ENCODE assay signal across 21 cellular contexts in genomic region chr6:31640612-31641011, GRCh38. TPM values are rescaled to one million over a fixed set of nuclear protein-coding genes. Genes with fewer than 3 reads are reported as not detected.
DNase-seq lines count a peak whose midpoint lies in the region; ATAC-seq, FAIRE-seq and TF ChIP-seq lines count a peak whose summit lies in the region.
"Had no signal": no experiment of that assay in that cellular context is flagged by ENCODE, and none has a peak within 500 bp of the region (broad histone marks: within the 10 kb centered on the region; RNA-seq: fewer than 3 reads in every experiment).

No MANE protein-coding gene starts in this region.

- intact Hi-C loops in Calu3 (cut with micrococcal nuclease; ENCODE audit: unreplicated experiment): no loop called here
- intact Hi-C loops in IMR-90 (cut with micrococcal nuclease): no loop called here
- intact Hi-C loops in endothelial cell of umbilical vein (cut with micrococcal nuclease): no loop called here

- TF ChIP-seq RAD21 in IMR-90 (IDR thresholded peaks at IDR 0.05; ENCODE audit: low read length): no peak

- TF ChIP-seq CTCF in Calu3 (IDR thresholded peaks at IDR 0.05; ENCODE audit: unreplicated experiment): no peak
- no peak for TF ChIP-seq CTCF in IMR-90 (conservative IDR thresholded peaks at IDR 0.05; ENCODE audit: low read depth, low read length)
- no peak for TF ChIP-seq CTCF in endothelial cell of umbilical vein (IDR thresholded peaks at IDR 0.05; ENCODE audit: extremely low read depth in 1 of 2, insufficient read depth in 1 of 2, low read depth in 1 of 2, low read length in 2 of 2)

- no peak for ATAC-seq in IMR-90 (ENCODE audit: low read depth)
- ATAC-seq: naive thymus-derived CD8-positive, alpha-beta T cell; stimulated activated naive CD8-positive, alpha-beta T cell treated with anti-CD3 and anti-CD28 coated beads, Interleukin-15, Interleukin-2, amounts not matched to agents 100 U/mL and 50 U/mL, for 24 hours had no signal

- H2AK5ac ChIP-seq in IMR-90 (ENCODE audit: low read depth, low read length): no peak overlapping the region

- POLR2A ChIA-PET in IMR-90 (lab: Charles Lee; ENCODE audit: unreplicated experiment): interaction anchor here (1.3 kb wide), 1 partner anchor 20 kb away, joined by 3 read pairs; the partner anchor contains the start of gene C6orf47
- POLR2A ChIA-PET in endothelial cell of umbilical vein (lab: Charles Lee): interaction anchor here (0.7 to 2.2 kb wide), 2 partner anchors 11 to 105 kb away, joined by 3 to 10 read pairs; partner anchors contain the start of gene BAG6

- H3K27me3 ChIP-seq in IMR-90 (ENCODE audit: control insufficient read depth, insufficient read depth, low read length) (no peaks in the 10 kb centered on the region), endothelial cell of umbilical vein (ENCODE audit: control insufficient read depth in 2 of 2, insufficient read depth in 2 of 2, low read length in 2 of 2) (no peaks in the 10 kb centered on the region)
- H3K27me3 ChIP-seq: esophagus muscularis mucosa had no signal

- no peak overlapping the region for H2AK9ac ChIP-seq in IMR-90 (replicated peaks; ENCODE audit: low read depth, low read length, poor library complexity)

- BruUV-seq in Calu3 (replicated peaks; lab: Mats Ljungman, UMichigan) (TSS peak; percentile 77), IMR-90 (replicated peaks; lab: Mats Ljungman, UMichigan) (TSS peak; percentile 93), endothelial cell of umbilical vein (replicated peaks; lab: Mats Ljungman, UMichigan) (TSS peak; percentile 61)

- H3K79me2 ChIP-seq in endothelial cell of umbilical vein (ENCODE audit: control insufficient read depth, insufficient read depth, low read length): no peaks in the 10 kb centered on the region

- 94% methylated on average over 3 of the region's 6 CpGs; no CpG with 5 or more reads in 1 of the 2 experiments for WGBS in IMR-90 (ENCODE audit: extremely low coverage in 2 of 2, insufficient read length in 1 of 2), 2 experiments

- no peak overlapping the region for H4K5ac ChIP-seq in IMR-90 (ENCODE audit: low read depth, low read length)

- H3K79me1 ChIP-seq in IMR-90 (ENCODE audit: low read depth in 1 of 2, low read length in 2 of 2): peaks cover 11 to 16% of the 10 kb centered on the region in 2 experiments; a peak in 3 of 4 replicates

- no peak for TF ChIP-seq POLR2A in IMR-90 (IDR thresholded peaks at IDR 0.05; ENCODE audit: low read depth, low read length)
- TF ChIP-seq POLR2A in endothelial cell of umbilical vein (IDR thresholded peaks at IDR 0.05; ENCODE audit: low read depth, low read length): no peak

- H3K9me3 ChIP-seq in IMR-90 (ENCODE audit: control insufficient read depth, insufficient read depth, low read length): no peaks in the 10 kb centered on the region
- H3K9me3 ChIP-seq in endothelial cell of umbilical vein (replicated peaks; ENCODE audit: control insufficient read depth, insufficient read depth, low read length): no peaks in the 10 kb centered on the region
- H3K9me3 ChIP-seq: esophagus muscularis mucosa had no signal

- CTCF ChIA-PET in Calu3 (lab: Charles Lee): interaction anchor here (1.4 kb wide), 1 partner anchor 20 kb away, joined by 3 read pairs; the partner anchor contains the start of gene C6orf47
- CTCF ChIA-PET in IMR-90 (lab: Yijun Ruan, JAX): no interaction called here
- CTCF ChIA-PET in endothelial cell of umbilical vein (lab: Charles Lee): interaction anchor here (1.0 to 2.5 kb wide), 6 partner anchors 11 to 151 kb away, joined by 3 to 8 read pairs (median 4); partner anchors contain the start of gene ATP6V1G2

- H3K56ac ChIP-seq in IMR-90 (ENCODE audit: extremely low read depth, insufficient read depth, low read length): no peak overlapping the region

- H3K4ac ChIP-seq in IMR-90 (ENCODE audit: low read depth, low read length): no peak overlapping the region

- H4K8ac ChIP-seq in IMR-90 (ENCODE audit: low read depth in 2 of 2, low read length in 2 of 2): no peak overlapping the region

- H3K18ac ChIP-seq in IMR-90 (ENCODE audit: low read depth, low read length): no peak overlapping the region

- FAIRE-seq in endothelial cell of umbilical vein (lab: Jason Lieb, UNC): no peak

- no peak overlapping the region for H3K23ac ChIP-seq in IMR-90 (ENCODE audit: low read depth, low read length)

- no peak overlapping the region for H3K27ac ChIP-seq in IMR-90 (ENCODE audit: insufficient read depth, low read length)
- H3K27ac ChIP-seq in endothelial cell of umbilical vein (ENCODE audit: insufficient read depth, low read depth, low read length): no peak overlapping the region
- H3K27ac ChIP-seq: esophagus muscularis mucosa had no signal

- 0 out of 2 replicates have a peak, but pooled peaks cover 3% of the 10 kb centered on the region for H3K9me1 ChIP-seq in IMR-90 (ENCODE audit: insufficient read depth, low read length)
- no peaks in the 10 kb centered on the region for H3K9me1 ChIP-seq in endothelial cell of umbilical vein (replicated peaks; ENCODE audit: control insufficient read depth, extremely low read depth, insufficient read depth, low read length)

- dilution Hi-C loops in IMR-90 (cut with HindIII; ENCODE audit: low sequenced_read_pairs, unreplicated experiment): no loop called here
- dilution Hi-C loops in endothelial cell of umbilical vein (cut with MboI; ENCODE audit: extremely low pct_ligation_motif_present, low sequenced_read_pairs): no loop called here

- no peak overlapping the region for H4K91ac ChIP-seq in IMR-90 (ENCODE audit: insufficient read depth, low read depth, low read length)

- H3K4me3 ChIP-seq in IMR-90 (ENCODE audit: insufficient read depth, low read depth, low read length): no peak overlapping the region
- no peak overlapping the region for H3K4me3 ChIP-seq in endothelial cell of umbilical vein (replicated peaks in 1 of 3; ENCODE audit: insufficient read depth in 1 of 3, low read depth in 1 of 3, low read length in 3 of 3)
- H3K4me3 ChIP-seq: esophagus muscularis mucosa had no signal

- H2BK15ac ChIP-seq in IMR-90 (ENCODE audit: low read depth, low read length): no peak overlapping the region

- H3K4me1 ChIP-seq in IMR-90 (ENCODE audit: control insufficient read depth, insufficient read depth, low read length) (no peaks in the 10 kb centered on the region; the same call in 1 of the 2 replicates), endothelial cell of umbilical vein (ENCODE audit: control insufficient read depth, extremely low read depth, insufficient read depth, low read length) (no peaks in the 10 kb centered on the region)
- H3K4me1 ChIP-seq: esophagus muscularis mucosa had no signal

- H2BK120ac ChIP-seq in IMR-90 (ENCODE audit: low read depth, low read length): no peak overlapping the region

- no peak overlapping the region for H3K4me3 Mint-ChIP-seq in Calu3 (ENCODE audit: low read depth, unreplicated experiment)
- H3K4me3 Mint-ChIP-seq: activated T-helper 1 cell treated with anti-CD3 and anti-CD28 coated beads, Interleukin-12 subunit alpha, Interleukin-12 subunit beta, Interleukin-2, Interleukin-4 antibody, amounts not matched to agents 30 ng/mL and 10 ng/mL and 1 ng/mL, durations not matched to agents 14 hours and 24 hours and 36 hours; CD8-positive, alpha-beta memory T cell; central memory CD8-positive, alpha-beta T cell; naive thymus-derived CD8-positive, alpha-beta T cell had no signal

- no peak overlapping the region for H3K14ac ChIP-seq in IMR-90 (replicated peaks; ENCODE audit: low read depth, low read length)

- H3K27me3 Mint-ChIP-seq in Calu3 (ENCODE audit: unreplicated experiment): no peaks in the 10 kb centered on the region
- H3K27me3 Mint-ChIP-seq: CD8-positive, alpha-beta memory T cell; central memory CD8-positive, alpha-beta T cell; naive thymus-derived CD8-positive, alpha-beta T cell had no signal

- H3K36me3 ChIP-seq in IMR-90 (ENCODE audit: control insufficient read depth, insufficient read depth, low read length) (peaks cover 81% of the 10 kb centered on the region), endothelial cell of umbilical vein (ENCODE audit: control insufficient read depth in 2 of 2, extremely low read depth in 1 of 2, insufficient read depth in 2 of 2, low read length in 2 of 2) (peaks cover 34 to 71% of the 10 kb centered on the region in 2 experiments)

- no peaks in the 10 kb centered on the region for H3K4me1 Mint-ChIP-seq in Calu3 (ENCODE audit: low read depth, unreplicated experiment)

- in situ Hi-C loops in IMR-90 (cut with MboI; ENCODE audit: low sequenced_read_pairs): no loop called here

- H4K20me1 ChIP-seq in IMR-90 (ENCODE audit: insufficient read depth, low read length) (peaks cover 10% of the 10 kb centered on the region), endothelial cell of umbilical vein (replicated peaks; ENCODE audit: control insufficient read depth, extremely low read depth, insufficient read depth, low read length) (no peaks in the 10 kb centered on the region)

- no peak overlapping the region for H3K27ac Mint-ChIP-seq in Calu3 (ENCODE audit: unreplicated experiment)

- H3K4me2 ChIP-seq in IMR-90 (ENCODE audit: low read depth, low read length) (no peak overlapping the region), endothelial cell of umbilical vein (ENCODE audit: insufficient read depth, low read length) (no peak overlapping the region)

- H3K9me3 Mint-ChIP-seq in Calu3 (ENCODE audit: low read depth, unreplicated experiment): no peaks in the 10 kb centered on the region
- H3K9me3 Mint-ChIP-seq: activated T-helper 1 cell treated with anti-CD3 and anti-CD28 coated beads, Interleukin-12 subunit alpha, Interleukin-12 subunit beta, Interleukin-2, Interleukin-4 antibody, amounts not matched to agents 30 ng/mL and 10 ng/mL and 1 ng/mL, durations not matched to agents 14 hours and 24 hours and 36 hours; CD8-positive, alpha-beta memory T cell; central memory CD8-positive, alpha-beta T cell; naive thymus-derived CD8-positive, alpha-beta T cell had no signal

- no peak overlapping the region for H2AFZ ChIP-seq in IMR-90 (replicated peaks; ENCODE audit: low read length, poor library complexity)
- no peak overlapping the region for H2AFZ ChIP-seq in endothelial cell of umbilical vein (ENCODE audit: low read depth, low read length)

- H2BK20ac ChIP-seq in IMR-90 (ENCODE audit: low read depth, low read length): no peak overlapping the region

- H3K9ac ChIP-seq in IMR-90 (ENCODE audit: low read depth, low read length): no peak overlapping the region
- H3K9ac ChIP-seq in endothelial cell of umbilical vein (replicated peaks; ENCODE audit: extremely low read depth, insufficient read depth, low read length): no peak overlapping the region

- no peak overlapping the region for H2BK5ac ChIP-seq in IMR-90 (ENCODE audit: low read depth, low read length, poor library complexity, severe bottlenecking)

- H3K36me3 Mint-ChIP-seq in Calu3 (ENCODE audit: insufficient read depth, unreplicated experiment): peaks cover 92% of the 10 kb centered on the region

- no peak for DNase-seq in Calu3
- no peak for DNase-seq in IMR-90
- no peak for DNase-seq in endothelial cell of umbilical vein (ENCODE audit: low read depth, low spot score)
- no peak for DNase-seq in NCI-H2107 (lab: John Stamatoyannopoulos, UW)
- DNase-seq in SW480 (ENCODE audit: low spot score): no peak
- DNase-seq: activated CD4-positive, alpha-beta T cell treated with anti-CD3 and anti-CD28 coated beads, Interleukin-2, amount 50 U/mL, for 48 hours; anterior cingulate cortex; CD8-positive, alpha-beta memory T cell; DMS79 treated with DMSO at 0.1 percent for 48 hours; H7; mesendoderm; naive thymus-derived CD8-positive, alpha-beta T cell; NCI-H1436; NCI-H2171; SHP77 treated with DMSO at 0.1 percent for 48 hours; stimulated activated CD4-positive, alpha-beta T cell treated with anti-CD3 and anti-CD28 coated beads, Interleukin-1b, Interleukin-23, amount 100 ng/mL, for 48 hours; stimulated activated naive CD8-positive, alpha-beta T cell treated with anti-CD3 and anti-CD28 coated beads, Interleukin-15, Interleukin-2, amounts not matched to agents 100 U/mL and 50 U/mL, for 24 hours; trophoblast cell had no signal

RNA-seq across cellular contexts. Expression of gene BAG6, which starts 11.8 kb away (rescaled TPM):
- total RNA-seq in Calu3 (2022): 617 and 663 TPM in 2 replicates
- 40.7 and 41.4 TPM in 2 replicates for total RNA-seq in IMR-90 (2012; rRNA removed)
- polyA plus RNA-seq in IMR-90 (2012; rRNA removed): 134 and 151 TPM in 2 replicates
- 103 and 139 TPM in 2 replicates for polyA plus RNA-seq in IMR-90 (2012; cell fraction: cytosol; rRNA removed)
- polyA plus RNA-seq in IMR-90 (2012; cell fraction: nucleus; rRNA removed; ENCODE audit: low replicate concordance): 262 and 478 TPM in 2 replicates
- total RNA-seq in endothelial cell of umbilical vein: 314 and 322 TPM in 2 replicates
- 190 and 234 TPM in 2 replicates for polyA plus RNA-seq in endothelial cell of umbilical vein
- 129 and 155 TPM in 2 replicates for polyA plus RNA-seq in endothelial cell of umbilical vein (2011; cell fraction: cytosol; rRNA removed)
- polyA plus RNA-seq in endothelial cell of umbilical vein (2011; cell fraction: nucleus; rRNA removed): 340 and 410 TPM in 2 replicates
- 208 and 213 TPM in 2 replicates for polyA plus RNA-seq in endothelial cell of umbilical vein (2012)
- polyA minus RNA-seq in endothelial cell of umbilical vein: 222 and 230 TPM in 2 replicates
- polyA minus RNA-seq in endothelial cell of umbilical vein (2011; cell fraction: cytosol; rRNA and poly(A)+ RNA removed): 124 TPM
- polyA minus RNA-seq in endothelial cell of umbilical vein (2011; cell fraction: nucleus; rRNA and poly(A)+ RNA removed): 75.0 and 103 TPM in 2 replicates

RNA-seq across cellular contexts. Expression of gene APOM, which starts 15.1 kb away (rescaled TPM):
- total RNA-seq in Calu3 (2022) (2.6 and 3.6 TPM in 2 replicates), IMR-90 (2012; rRNA removed) (0.83 and 1.4 TPM in 2 replicates), endothelial cell of umbilical vein (0.97 TPM in 1 of 2 replicates, not detected in the other)
- polyA plus RNA-seq in IMR-90 (2012; rRNA removed) (3.5 and 3.8 TPM in 2 replicates), endothelial cell of umbilical vein (2.5 and 2.6 TPM in 2 replicates)
- 2.7 and 4.5 TPM in 2 replicates for polyA plus RNA-seq in IMR-90 (2012; cell fraction: cytosol; rRNA removed)
- 1.7 and 3.3 TPM in 2 replicates for polyA plus RNA-seq in IMR-90 (2012; cell fraction: nucleus; rRNA removed; ENCODE audit: low replicate concordance)
- 1.5 and 2.9 TPM in 2 replicates for polyA plus RNA-seq in endothelial cell of umbilical vein (2011; cell fraction: cytosol; rRNA removed)
- 1.1 and 1.9 TPM in 2 replicates for polyA plus RNA-seq in endothelial cell of umbilical vein (2011; cell fraction: nucleus; rRNA removed)
- 0.59 and 0.74 TPM in 2 replicates for polyA plus RNA-seq in endothelial cell of umbilical vein (2012)
- 0.83 TPM in 1 of 2 replicates, not detected in the other for polyA minus RNA-seq in endothelial cell of umbilical vein
- polyA minus RNA-seq in endothelial cell of umbilical vein (2011; cell fraction: cytosol; rRNA and poly(A)+ RNA removed): 2.2 TPM
- polyA minus RNA-seq in endothelial cell of umbilical vein (2011; cell fraction: nucleus; rRNA and poly(A)+ RNA removed): not detected in 2 replicates

RNA-seq across cellular contexts. Expression of gene C6orf47, which starts 20.0 kb away (rescaled TPM):
- total RNA-seq in Calu3 (2022): 40.3 and 42.9 TPM in 2 replicates
- 13.1 and 14.2 TPM in 2 replicates for total RNA-seq in IMR-90 (2012; rRNA removed)
- 8.9 and 9.0 TPM in 2 replicates for polyA plus RNA-seq in IMR-90 (2012; rRNA removed)
- polyA plus RNA-seq in IMR-90 (2012; cell fraction: cytosol; rRNA removed): 10.0 and 11.7 TPM in 2 replicates
- 4.0 and 4.1 TPM in 2 replicates for polyA plus RNA-seq in IMR-90 (2012; cell fraction: nucleus; rRNA removed; ENCODE audit: low replicate concordance)
- 12.8 and 15.0 TPM in 2 replicates for total RNA-seq in endothelial cell of umbilical vein
- polyA plus RNA-seq in endothelial cell of umbilical vein: 5.6 and 5.8 TPM in 2 replicates
- 9.6 and 10.2 TPM in 2 replicates for polyA plus RNA-seq in endothelial cell of umbilical vein (2011; cell fraction: cytosol; rRNA removed)
- polyA plus RNA-seq in endothelial cell of umbilical vein (2011; cell fraction: nucleus; rRNA removed): 7.1 and 7.6 TPM in 2 replicates
- 9.6 and 9.8 TPM in 2 replicates for polyA plus RNA-seq in endothelial cell of umbilical vein (2012)
- 6.8 and 7.2 TPM in 2 replicates for polyA minus RNA-seq in endothelial cell of umbilical vein
- polyA minus RNA-seq in endothelial cell of umbilical vein (2011; cell fraction: cytosol; rRNA and poly(A)+ RNA removed): 6.7 TPM
- 4.3 and 7.1 TPM in 2 replicates for polyA minus RNA-seq in endothelial cell of umbilical vein (2011; cell fraction: nucleus; rRNA and poly(A)+ RNA removed)

RNA-seq across cellular contexts. Expression of gene PRRC2A, which starts 20.1 kb away (rescaled TPM):
- total RNA-seq in Calu3 (2022): 473 and 509 TPM in 2 replicates
- total RNA-seq in IMR-90 (2012; rRNA removed): 7.7 and 8.1 TPM in 2 replicates
- polyA plus RNA-seq in IMR-90 (2012; rRNA removed): 88.6 and 101 TPM in 2 replicates
- 46.8 and 73.0 TPM in 2 replicates for polyA plus RNA-seq in IMR-90 (2012; cell fraction: cytosol; rRNA removed)
- 196 and 327 TPM in 2 replicates for polyA plus RNA-seq in IMR-90 (2012; cell fraction: nucleus; rRNA removed; ENCODE audit: low replicate concordance)
- 218 and 229 TPM in 2 replicates for total RNA-seq in endothelial cell of umbilical vein
- 88.4 and 114 TPM in 2 replicates for polyA plus RNA-seq in endothelial cell of umbilical vein
- polyA plus RNA-seq in endothelial cell of umbilical vein (2011; cell fraction: cytosol; rRNA removed): 57.9 and 74.0 TPM in 2 replicates
- 222 and 256 TPM in 2 replicates for polyA plus RNA-seq in endothelial cell of umbilical vein (2011; cell fraction: nucleus; rRNA removed)
- polyA plus RNA-seq in endothelial cell of umbilical vein (2012): 99.1 and 101 TPM in 2 replicates
- 67.4 and 76.1 TPM in 2 replicates for polyA minus RNA-seq in endothelial cell of umbilical vein
- polyA minus RNA-seq in endothelial cell of umbilical vein (2011; cell fraction: cytosol; rRNA and poly(A)+ RNA removed): 53.4 TPM
- polyA minus RNA-seq in endothelial cell of umbilical vein (2011; cell fraction: nucleus; rRNA and poly(A)+ RNA removed): 112 and 122 TPM in 2 replicates

RNA-seq across cellular contexts. Expression of gene GPANK1, which starts 24.2 kb away (rescaled TPM):
- total RNA-seq in Calu3 (2022) (32.2 and 35.6 TPM in 2 replicates), IMR-90 (2012; rRNA removed) (6.1 and 7.2 TPM in 2 replicates), endothelial cell of umbilical vein (11.7 and 12.6 TPM in 2 replicates)
- polyA plus RNA-seq in IMR-90 (2012; rRNA removed) (13.8 and 16.7 TPM in 2 replicates), endothelial cell of umbilical vein (13.3 and 17.5 TPM in 2 replicates)
- polyA plus RNA-seq in IMR-90 (2012; cell fraction: cytosol; rRNA removed): 10.6 and 12.0 TPM in 2 replicates
- 9.2 and 10.8 TPM in 2 replicates for polyA plus RNA-seq in IMR-90 (2012; cell fraction: nucleus; rRNA removed; ENCODE audit: low replicate concordance)
- polyA plus RNA-seq in endothelial cell of umbilical vein (2011; cell fraction: cytosol; rRNA removed): 11.8 and 16.0 TPM in 2 replicates
- polyA plus RNA-seq in endothelial cell of umbilical vein (2011; cell fraction: nucleus; rRNA removed): 10.5 and 12.5 TPM in 2 replicates
- 7.3 and 7.5 TPM in 2 replicates for polyA plus RNA-seq in endothelial cell of umbilical vein (2012)
- polyA minus RNA-seq in endothelial cell of umbilical vein: 3.6 and 4.5 TPM in 2 replicates
- polyA minus RNA-seq in endothelial cell of umbilical vein (2011; cell fraction: cytosol; rRNA and poly(A)+ RNA removed): 12.7 TPM
- 5.0 and 6.1 TPM in 2 replicates for polyA minus RNA-seq in endothelial cell of umbilical vein (2011; cell fraction: nucleus; rRNA and poly(A)+ RNA removed)
